In genomic region chr5:76715734-76716455, GRCh38 we compare ENCODE assay signal across 1 cellular context.
A peak's percentile ranks its signal among the peaks of the same experiment; 100 is the strongest.
TF ChIP-seq lines count a peak whose summit lies in the region.

F2R (plus strand) TSS chr5:76716126; CDS start chr5:76716308, 182 bp downstream.

TF ChIP-seq in K562, 482 proteins besides CTCF, POLR2A, EP300 and RAD21 (continued from another document and continues in another):
- no peak; the same call in 1 of the 2 replicates for TF ChIP-seq MGA (IDR thresholded peaks at IDR 0.05)
- TF ChIP-seq, protein P1, sequence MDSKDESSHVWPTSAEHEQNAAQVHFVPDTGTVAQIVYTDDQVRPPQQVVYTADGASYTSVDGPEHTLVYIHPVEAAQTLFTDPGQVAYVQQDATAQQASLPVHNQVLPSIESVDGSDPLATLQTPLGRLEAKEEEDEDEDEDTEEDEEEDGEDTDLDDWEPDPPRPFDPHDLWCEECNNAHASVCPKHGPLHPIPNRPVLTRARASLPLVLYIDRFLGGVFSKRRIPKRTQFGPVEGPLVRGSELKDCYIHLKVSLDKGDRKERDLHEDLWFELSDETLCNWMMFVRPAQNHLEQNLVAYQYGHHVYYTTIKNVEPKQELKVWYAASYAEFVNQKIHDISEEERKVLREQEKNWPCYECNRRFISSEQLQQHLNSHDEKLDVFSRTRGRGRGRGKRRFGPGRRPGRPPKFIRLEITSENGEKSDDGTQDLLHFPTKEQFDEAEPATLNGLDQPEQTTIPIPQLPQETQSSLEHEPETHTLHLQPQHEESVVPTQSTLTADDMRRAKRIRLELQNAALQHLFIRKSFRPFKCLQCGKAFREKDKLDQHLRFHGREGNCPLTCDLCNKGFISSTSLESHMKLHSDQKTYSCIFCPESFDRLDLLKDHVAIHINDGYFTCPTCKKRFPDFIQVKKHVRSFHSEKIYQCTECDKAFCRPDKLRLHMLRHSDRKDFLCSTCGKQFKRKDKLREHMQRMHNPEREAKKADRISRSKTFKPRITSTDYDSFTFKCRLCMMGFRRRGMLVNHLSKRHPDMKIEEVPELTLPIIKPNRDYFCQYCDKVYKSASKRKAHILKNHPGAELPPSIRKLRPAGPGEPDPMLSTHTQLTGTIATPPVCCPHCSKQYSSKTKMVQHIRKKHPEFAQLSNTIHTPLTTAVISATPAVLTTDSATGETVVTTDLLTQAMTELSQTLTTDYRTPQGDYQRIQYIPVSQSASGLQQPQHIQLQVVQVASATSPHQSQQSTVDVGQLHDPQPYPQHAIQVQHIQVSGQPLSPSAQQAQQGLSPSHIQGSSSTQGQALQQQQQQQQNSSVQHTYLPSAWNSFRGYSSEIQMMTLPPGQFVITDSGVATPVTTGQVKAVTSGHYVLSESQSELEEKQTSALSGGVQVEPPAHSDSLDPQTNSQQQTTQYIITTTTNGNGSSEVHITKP (IDR thresholded peaks at IDR 0.05; ENCODE audit: partially characterized antibody) = no peak
- no peak for TF ChIP-seq POLR2AphosphoS2 (IDR thresholded peaks at IDR 0.05; ENCODE audit: low read length)
- TF ChIP-seq CBX8 (IDR thresholded peaks at IDR 0.05; ENCODE audit: borderline replicate concordance, extremely low read depth, low read depth, low read length, poor library complexity, severe bottlenecking) = no peak
- peak; percentile 89 for TF ChIP-seq ZFX (CRISPR knock-in tag; IDR thresholded peaks at IDR 0.05)
- TF ChIP-seq, protein P2, sequence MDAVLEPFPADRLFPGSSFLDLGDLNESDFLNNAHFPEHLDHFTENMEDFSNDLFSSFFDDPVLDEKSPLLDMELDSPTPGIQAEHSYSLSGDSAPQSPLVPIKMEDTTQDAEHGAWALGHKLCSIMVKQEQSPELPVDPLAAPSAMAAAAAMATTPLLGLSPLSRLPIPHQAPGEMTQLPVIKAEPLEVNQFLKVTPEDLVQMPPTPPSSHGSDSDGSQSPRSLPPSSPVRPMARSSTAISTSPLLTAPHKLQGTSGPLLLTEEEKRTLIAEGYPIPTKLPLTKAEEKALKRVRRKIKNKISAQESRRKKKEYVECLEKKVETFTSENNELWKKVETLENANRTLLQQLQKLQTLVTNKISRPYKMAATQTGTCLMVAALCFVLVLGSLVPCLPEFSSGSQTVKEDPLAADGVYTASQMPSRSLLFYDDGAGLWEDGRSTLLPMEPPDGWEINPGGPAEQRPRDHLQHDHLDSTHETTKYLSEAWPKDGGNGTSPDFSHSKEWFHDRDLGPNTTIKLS (IDR thresholded peaks at IDR 0.05; ENCODE audit: borderline replicate concordance, low read depth) = no peak
- TF ChIP-seq CAMTA2 (CRISPR knock-in tag; conservative IDR thresholded peaks at IDR 0.05) = no peak
- TF ChIP-seq TAL1 (IDR thresholded peaks at IDR 0.05) = no peak
- TF ChIP-seq CHD1 (IDR thresholded peaks at IDR 0.05; ENCODE audit: low read length) = no peak
- no peak for TF ChIP-seq FOXJ3 (CRISPR knock-in tag; IDR thresholded peaks at IDR 0.05)
- no peak for TF ChIP-seq SMARCA4 (IDR thresholded peaks at IDR 0.05)
- TF ChIP-seq ZNF12 (CRISPR knock-in tag; IDR thresholded peaks at IDR 0.05) = no peak
- no peak for TF ChIP-seq SMARCB1 (IDR thresholded peaks at IDR 0.05; ENCODE audit: insufficient read length, low read depth)
- TF ChIP-seq EHMT2 (IDR thresholded peaks at IDR 0.05) = no peak
- TF ChIP-seq, protein P3, sequence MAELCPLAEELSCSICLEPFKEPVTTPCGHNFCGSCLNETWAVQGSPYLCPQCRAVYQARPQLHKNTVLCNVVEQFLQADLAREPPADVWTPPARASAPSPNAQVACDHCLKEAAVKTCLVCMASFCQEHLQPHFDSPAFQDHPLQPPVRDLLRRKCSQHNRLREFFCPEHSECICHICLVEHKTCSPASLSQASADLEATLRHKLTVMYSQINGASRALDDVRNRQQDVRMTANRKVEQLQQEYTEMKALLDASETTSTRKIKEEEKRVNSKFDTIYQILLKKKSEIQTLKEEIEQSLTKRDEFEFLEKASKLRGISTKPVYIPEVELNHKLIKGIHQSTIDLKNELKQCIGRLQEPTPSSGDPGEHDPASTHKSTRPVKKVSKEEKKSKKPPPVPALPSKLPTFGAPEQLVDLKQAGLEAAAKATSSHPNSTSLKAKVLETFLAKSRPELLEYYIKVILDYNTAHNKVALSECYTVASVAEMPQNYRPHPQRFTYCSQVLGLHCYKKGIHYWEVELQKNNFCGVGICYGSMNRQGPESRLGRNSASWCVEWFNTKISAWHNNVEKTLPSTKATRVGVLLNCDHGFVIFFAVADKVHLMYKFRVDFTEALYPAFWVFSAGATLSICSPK (IDR thresholded peaks at IDR 0.05; ENCODE audit: borderline replicate concordance) = no peak
- no peak for TF ChIP-seq HNRNPK (IDR thresholded peaks at IDR 0.05; ENCODE audit: low read depth, low read length, poor library complexity, severe bottlenecking)
- TF ChIP-seq NCOA1 (IDR thresholded peaks at IDR 0.05; ENCODE audit: low read depth) = no peak
- TF ChIP-seq ATF7 (IDR thresholded peaks at IDR 0.05) = peak; percentile 20; the same call in 1 of the 2 replicates
- no peak for TF ChIP-seq FOXM1 (IDR thresholded peaks at IDR 0.05; ENCODE audit: low read depth)
- TF ChIP-seq FOXM1 (CRISPR knock-in tag; IDR thresholded peaks at IDR 0.05; ENCODE audit: low read depth) = no peak
- TF ChIP-seq PYGO2 (tag; IDR thresholded peaks at IDR 0.05) = no peak
- no peak for TF ChIP-seq THRAP3 (IDR thresholded peaks at IDR 0.05; ENCODE audit: borderline replicate concordance)
- no peak for TF ChIP-seq XRCC4 (IDR thresholded peaks at IDR 0.05; ENCODE audit: extremely low read depth, insufficient read depth, insufficient read length)
- no peak for TF ChIP-seq BRD9 (IDR thresholded peaks at IDR 0.05; ENCODE audit: low read depth, partially characterized antibody)
- TF ChIP-seq ESRRB (CRISPR knock-in tag; IDR thresholded peaks at IDR 0.05; ENCODE audit: borderline replicate concordance) = no peak
- no peak for TF ChIP-seq MYNN (IDR thresholded peaks at IDR 0.05)
- TF ChIP-seq MYNN (CRISPR knock-in tag; IDR thresholded peaks at IDR 0.05) = no peak
- TF ChIP-seq KAT7 (CRISPR knock-in tag; IDR thresholded peaks at IDR 0.05; ENCODE audit: borderline replicate concordance) = no peak; the same call in none of the 2 replicates
- no peak for TF ChIP-seq ELF2 (CRISPR knock-in tag; IDR thresholded peaks at IDR 0.05)
- 0 out of 2 replicates have a peak, but pooled peaks have one; percentile 17 for TF ChIP-seq STAG1 (CRISPR knock-in tag; IDR thresholded peaks at IDR 0.05; ENCODE audit: borderline replicate concordance)
- no peak for TF ChIP-seq ZSCAN29 (IDR thresholded peaks at IDR 0.05)
- no peak for TF ChIP-seq SMARCC2 (IDR thresholded peaks at IDR 0.05; ENCODE audit: low read depth)
- no peak for TF ChIP-seq MBD2 (IDR thresholded peaks at IDR 0.05; ENCODE audit: borderline replicate concordance, low read depth)
- TF ChIP-seq, protein P4, sequence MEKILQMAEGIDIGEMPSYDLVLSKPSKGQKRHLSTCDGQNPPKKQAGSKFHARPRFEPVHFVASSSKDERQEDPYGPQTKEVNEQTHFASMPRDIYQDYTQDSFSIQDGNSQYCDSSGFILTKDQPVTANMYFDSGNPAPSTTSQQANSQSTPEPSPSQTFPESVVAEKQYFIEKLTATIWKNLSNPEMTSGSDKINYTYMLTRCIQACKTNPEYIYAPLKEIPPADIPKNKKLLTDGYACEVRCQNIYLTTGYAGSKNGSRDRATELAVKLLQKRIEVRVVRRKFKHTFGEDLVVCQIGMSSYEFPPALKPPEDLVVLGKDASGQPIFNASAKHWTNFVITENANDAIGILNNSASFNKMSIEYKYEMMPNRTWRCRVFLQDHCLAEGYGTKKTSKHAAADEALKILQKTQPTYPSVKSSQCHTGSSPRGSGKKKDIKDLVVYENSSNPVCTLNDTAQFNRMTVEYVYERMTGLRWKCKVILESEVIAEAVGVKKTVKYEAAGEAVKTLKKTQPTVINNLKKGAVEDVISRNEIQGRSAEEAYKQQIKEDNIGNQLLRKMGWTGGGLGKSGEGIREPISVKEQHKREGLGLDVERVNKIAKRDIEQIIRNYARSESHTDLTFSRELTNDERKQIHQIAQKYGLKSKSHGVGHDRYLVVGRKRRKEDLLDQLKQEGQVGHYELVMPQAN (IDR thresholded peaks at IDR 0.05; ENCODE audit: borderline replicate concordance) = no peak
- no peak for TF ChIP-seq SOX6 (IDR thresholded peaks at IDR 0.05)
- TF ChIP-seq RBM25 (IDR thresholded peaks at IDR 0.05; ENCODE audit: low read depth, low read length, severe bottlenecking) = no peak
- peak; percentile 21; the same call in 1 of the 2 replicates for TF ChIP-seq SIN3B (IDR thresholded peaks at IDR 0.05; ENCODE audit: low read depth)
- no peak for TF ChIP-seq GTF2A2 (tag; IDR thresholded peaks at IDR 0.05)
- no peak for TF ChIP-seq GABPA (tag; conservative IDR thresholded peaks at IDR 0.05; ENCODE audit: low read depth)
- TF ChIP-seq HMG20A (CRISPR knock-in tag; conservative IDR thresholded peaks at IDR 0.05) = no peak
- no peak for TF ChIP-seq ZFP30 (CRISPR knock-in tag; IDR thresholded peaks at IDR 0.05; ENCODE audit: borderline replicate concordance)
- TF ChIP-seq NR2F6 (CRISPR knock-in tag; IDR thresholded peaks at IDR 0.05) = no peak
- TF ChIP-seq FOXJ2 (tag; IDR thresholded peaks at IDR 0.05) = no peak
- no peak for TF ChIP-seq PREB (CRISPR knock-in tag; IDR thresholded peaks at IDR 0.05)
- no peak for TF ChIP-seq ZNF766 (CRISPR knock-in tag; conservative IDR thresholded peaks at IDR 0.05)
- TF ChIP-seq ZNF79 (CRISPR knock-in tag; IDR thresholded peaks at IDR 0.05; ENCODE audit: low read depth) = no peak
